29 cellular contexts compared by ENCODE assay signal in the genomic region with DNA sequence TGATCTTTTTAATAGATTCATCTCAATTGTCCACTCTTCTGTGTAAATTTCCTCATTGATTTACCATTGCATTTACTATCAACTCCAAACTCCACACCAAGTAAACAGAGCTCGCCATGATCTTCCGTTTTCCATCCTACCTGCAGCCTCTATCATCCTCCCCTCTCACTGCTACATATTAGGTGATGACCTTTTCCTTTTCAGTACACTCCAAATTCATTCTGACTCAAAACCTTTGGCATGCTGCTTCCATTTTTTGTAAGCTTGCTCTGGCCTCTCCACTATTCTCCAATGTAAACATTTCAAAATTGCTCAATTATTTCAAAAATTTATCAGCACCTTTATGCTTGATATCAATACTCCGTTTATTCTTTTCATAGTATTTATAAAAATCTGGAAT. TPM values are rescaled to one million over a fixed set of nuclear protein-coding genes. Genes with fewer than 3 reads are reported as not detected.
DNase-seq lines count a peak whose midpoint lies in the region; ATAC-seq, FAIRE-seq and TF ChIP-seq lines count a peak whose summit lies in the region.
"Had no signal": no experiment of that assay in that cellular context is flagged by ENCODE, and none has a peak within 500 bp of the region (broad histone marks: within the 10 kb centered on the region; RNA-seq: fewer than 3 reads in every experiment).

No MANE protein-coding gene starts in this region.

- H3K36me3 Mint-ChIP-seq in naive thymus-derived CD8-positive, alpha-beta T cell, result peaks cover 0 to 18% (median 15%) of the 10 kb centered on the region in 3 donors
- H3K36me3 Mint-ChIP-seq: CD14-positive monocyte had no signal

- 29% methylated on average over 3 of the region's 3 CpGs for WGBS in right lobe of liver (ENCODE audit: insufficient coverage, low coverage, low lambda C conversion rate, missing lambda C conversion rate)

- no peaks in the 10 kb centered on the region for H3K79me2 ChIP-seq in keratinocyte (ENCODE audit: control insufficient read depth, insufficient read depth, low read length)

- H3K4me3 ChIP-seq in keratinocyte (ENCODE audit: control insufficient read depth in 2 of 3, extremely low read depth in 1 of 3, insufficient read depth in 2 of 3, low read depth in 1 of 3, low read length in 3 of 3) (no peak overlapping the region), right lobe of liver (no peak overlapping the region), WERI-Rb-1 (ENCODE audit: low read depth, low read length) (no peak overlapping the region)
- H3K4me3 ChIP-seq: BLaER1 had no signal

- FAIRE-seq in G401.6 (lab: Jason Lieb, UNC) (peak; percentile 37), keratinocyte (lab: Jason Lieb, UNC) (peak; percentile 9)
- FAIRE-seq: A204.1, GM12891 had no signal

- H3K4me1 ChIP-seq in keratinocyte (ENCODE audit: control insufficient read depth, extremely low read depth, insufficient read depth, low read length) (no peaks in the 10 kb centered on the region), right lobe of liver (peaks cover 0 to 15% (median 3%) of the 10 kb centered on the region in 4 donors)
- H3K4me1 ChIP-seq: BE2C, BLaER1 had no signal

- DNase-seq in keratinocyte (ENCODE audit: low read depth, low spot score) (no peak), right lobe of liver (no peak), WERI-Rb-1 (no peak), NCI-H1694 treated with DMSO at 0.1 percent for 48 hours (lab: John Stamatoyannopoulos, UW) (no peak)
- DNase-seq in naive thymus-derived CD8-positive, alpha-beta T cell, result no peak
- DNase-seq: 8988T; ACHN; BE2C; C1 segment of cervical spinal cord; CD4-positive, alpha-beta memory T cell; CD4-positive, CD25-positive, alpha-beta regulatory T cell; CD8-positive, alpha-beta memory T cell; COR-L47; DMS 273 treated with DMSO at 0.1 percent for 48 hours; DMS153; DMS53; DMS79; DND-41; EL; GF-D8 had no signal

- H3K27me3 ChIP-seq in keratinocyte (ENCODE audit: control insufficient read depth, extremely low read depth, insufficient read depth, low read length) (no peaks in the 10 kb centered on the region), right lobe of liver (no peaks in the 10 kb centered on the region), WERI-Rb-1 (ENCODE audit: insufficient read depth, low read depth, severe bottlenecking) (peaks cover 14% of the 10 kb centered on the region)
- H3K27me3 ChIP-seq: BLaER1 had no signal

- no peaks in the 10 kb centered on the region for H4K20me1 ChIP-seq in keratinocyte (ENCODE audit: control insufficient read depth, extremely low read depth, insufficient read depth, low read length)
- H4K20me1 ChIP-seq: BLaER1 had no signal

- no peaks in the 10 kb centered on the region for H3K9me1 ChIP-seq in keratinocyte (ENCODE audit: control insufficient read depth, extremely low read depth, insufficient read depth, low read length)

- peaks cover 6 to 38% (median 15%) of the 10 kb centered on the region in 5 donors for H3K27me3 Mint-ChIP-seq in naive thymus-derived CD8-positive, alpha-beta T cell
- H3K27me3 Mint-ChIP-seq: CD4-positive, alpha-beta memory T cell had no signal

- H3K27ac ChIP-seq in keratinocyte (ENCODE audit: control insufficient read depth, insufficient read depth, low read length) (no peak overlapping the region), right lobe of liver (no peak overlapping the region), WERI-Rb-1 (no peak overlapping the region)
- H3K27ac ChIP-seq: BLaER1 had no signal

- H3K9ac ChIP-seq in keratinocyte (ENCODE audit: control insufficient read depth, extremely low read depth, insufficient read depth, low read length), result no peak overlapping the region
- H3K9ac ChIP-seq: BLaER1 had no signal

- intact Hi-C loops in right lobe of liver (cut with DNase I), result no loop called here

- TF ChIP-seq POLR2A in right lobe of liver (IDR thresholded peaks at IDR 0.05), result no peak

- H2AFZ ChIP-seq in keratinocyte (ENCODE audit: control insufficient read depth, low read length), result no peak overlapping the region

- H3K4me1 Mint-ChIP-seq in naive thymus-derived CD8-positive, alpha-beta T cell, result no peaks in the 10 kb centered on the region
- H3K4me1 Mint-ChIP-seq: CD14-positive monocyte had no signal

- H3K4me2 ChIP-seq in keratinocyte (ENCODE audit: control insufficient read depth, extremely low read depth, insufficient read depth, low read depth, low read length), result no peak overlapping the region
- H3K4me2 ChIP-seq: BLaER1 had no signal

- H3K9me3 ChIP-seq in keratinocyte (ENCODE audit: control insufficient read depth, low read depth, low read length), result no peaks in the 10 kb centered on the region
- H3K9me3 ChIP-seq in right lobe of liver, result no peaks in the 10 kb centered on the region
- H3K9me3 ChIP-seq in WERI-Rb-1 (ENCODE audit: severe bottlenecking), result peaks cover 2% of the 10 kb centered on the region
- H3K9me3 ChIP-seq: BLaER1 had no signal

- H3K4me3 Mint-ChIP-seq in naive thymus-derived CD8-positive, alpha-beta T cell, result no peak overlapping the region
- H3K4me3 Mint-ChIP-seq: CD14-positive monocyte; CD4-positive, alpha-beta memory T cell; CD4-positive, CD25-positive, alpha-beta regulatory T cell; CD8-positive, alpha-beta memory T cell had no signal

- dilution Hi-C loops in keratinocyte (cut with MboI; ENCODE audit: extremely low pct_ligation_motif_present, low sequenced_read_pairs), result no loop called here

- TF ChIP-seq CTCF in keratinocyte (optimal IDR thresholded peaks at IDR 0.05 in 1 of 3, IDR thresholded peaks at IDR 0.05 in 1 of 3, conservative IDR thresholded peaks at IDR 0.05 in 1 of 3; ENCODE audit: extremely low read depth in 1 of 3, insufficient read depth in 2 of 3, low read length in 3 of 3) (no peak), right lobe of liver (IDR thresholded peaks at IDR 0.05) (no peak), WERI-Rb-1 (IDR thresholded peaks at IDR 0.05; ENCODE audit: low read depth, low read length) (no peak)

- POLR2A ChIA-PET in naive thymus-derived CD8-positive, alpha-beta T cell (lab: Charles Lee), result no interaction called here

- peaks cover 0 to 29% (median 5%) of the 10 kb centered on the region in 9 donors for H3K9me3 Mint-ChIP-seq in naive thymus-derived CD8-positive, alpha-beta T cell

- H3K36me3 ChIP-seq in keratinocyte (ENCODE audit: control insufficient read depth in 2 of 2, extremely low read depth in 1 of 2, insufficient read depth in 2 of 2, low read length in 2 of 2), result no peaks in the 10 kb centered on the region
- no peaks in the 10 kb centered on the region for H3K36me3 ChIP-seq in right lobe of liver
- no peaks in the 10 kb centered on the region for H3K36me3 ChIP-seq in WERI-Rb-1
- H3K36me3 ChIP-seq: BE2C, BLaER1 had no signal

- H3K27ac Mint-ChIP-seq in naive thymus-derived CD8-positive, alpha-beta T cell, result no peak overlapping the region
- H3K27ac Mint-ChIP-seq: CD14-positive monocyte; CD4-positive, CD25-positive, alpha-beta regulatory T cell; CD8-positive, alpha-beta memory T cell had no signal

- peak; percentile 28 to 65 (median 50) for ATAC-seq in right lobe of liver
- ATAC-seq in naive thymus-derived CD8-positive, alpha-beta T cell, result no peak

RNA-seq across cellular contexts. Expression of gene PZP, which starts 40.2 kb away (rescaled TPM):
- not detected in 3 replicates for polyA plus RNA-seq in keratinocyte
- polyA plus RNA-seq in keratinocyte (2011; ENCODE audit: low read depth), result not detected
- 0.01 TPM in 1 of 2 replicates, not detected in the other for polyA plus RNA-seq in keratinocyte (2011; cell fraction: cytosol; rRNA removed)
- polyA plus RNA-seq in keratinocyte (2011; cell fraction: nucleus; rRNA removed), result not detected in 2 replicates
- polyA plus RNA-seq in keratinocyte (2012; ENCODE audit: low replicate concordance), result not detected in 2 replicates
- polyA minus RNA-seq in keratinocyte, result not detected in 3 replicates
- polyA minus RNA-seq in keratinocyte (2011; cell fraction: cytosol; rRNA and poly(A)+ RNA removed), result not detected
- not detected in 2 replicates for polyA minus RNA-seq in keratinocyte (2011; cell fraction: nucleus; rRNA and poly(A)+ RNA removed)
- total RNA-seq in right lobe of liver, result 100 to 1,000 TPM in 1 of 6 experiments, 10 to 100 TPM in 2, 1 to 10 TPM in 2, under 1 TPM in 1; 0.86 to 158 (median 11.1) TPM
- total RNA-seq in naive thymus-derived CD8-positive, alpha-beta T cell, result not detected
- polyA plus RNA-seq in naive thymus-derived CD8-positive, alpha-beta T cell, result under 1 TPM in 1 of 3 donors, not detected in 2; 0.29 TPM
- total RNA-seq: A673; CD4-positive, alpha-beta memory T cell; CD4-positive, CD25-positive, alpha-beta regulatory T cell; CD8-positive, alpha-beta memory T cell; Daoy; G401 had no signal
- polyA plus RNA-seq: AG04450, CD14-positive monocyte had no signal

Comparison
In these comparisons a context has a peak if more than half of its experiments do, and no peak if none do; other contexts are left out.
1. ATAC-seq: peak in right lobe of liver (4 of 4); none in naive thymus-derived CD8-positive, alpha-beta T cell (0 of 2).